In genomic region chr16:79247386-79247785, GRCh38 we compare ENCODE assay signal across 19 cellular contexts.
"Had no signal": no experiment of that assay in that cellular context is flagged by ENCODE, and none has a peak within 500 bp of the region (broad histone marks: within the 10 kb centered on the region; RNA-seq: fewer than 3 reads in every experiment).

No MANE protein-coding gene starts in this region.

- H3K36me3 ChIP-seq: cardiac muscle cell, left ventricle myocardium inferior, vagina had no signal

- ATAC-seq: activated CD8-positive, alpha-beta T cell treated with anti-CD3 and anti-CD28 coated beads for 36 hours; effector memory CD8-positive, alpha-beta T cell; right cardiac atrium had no signal

- H3K27me3 ChIP-seq: cardiac muscle cell, vagina had no signal

- H3K4me3 ChIP-seq: cardiac muscle cell, left ventricle myocardium inferior, vagina had no signal

- H3K9me3 ChIP-seq: vagina had no signal

- H3K27ac ChIP-seq: cardiac muscle cell, left ventricle myocardium inferior, vagina had no signal

- DNase-seq: activated CD4-positive, alpha-beta T cell treated with anti-CD3 and anti-CD28 coated beads, Interleukin-2, amount 10 ng/mL, durations not matched to agents 24 days and 14 days; activated CD8-positive, alpha-beta T cell treated with anti-CD3 and anti-CD28 coated beads for 36 hours; activated naive CD4-positive, alpha-beta T cell treated with Interleukin-2 at 50 U/mL for 16 hours; activated naive CD8-positive, alpha-beta T cell treated with anti-CD3 and anti-CD28 coated beads, Interleukin-2, amount 10 ng/mL, durations not matched to agents 7 days and 5 days; activated T-cell treated with anti-CD3 and anti-CD28 coated beads, Interleukin-2, amount 50 U/mL, for 24 hours; amygdala; effector memory CD8-positive, alpha-beta T cell; foreskin melanocyte; head of caudate nucleus; left ventricle myocardium inferior; nephron progenitor cell; right cardiac atrium; small intestine; stimulated activated CD4-positive, alpha-beta T cell treated with anti-CD3 and anti-CD28 coated beads, Interleukin-15, amount 100 ng/mL, for 24 hours; stimulated activated CD4-positive, alpha-beta T cell treated with anti-CD3 and anti-CD28 coated beads, Interleukin-2, amount 100 ng/mL, for 48 hours; T1000; trophoblast cell had no signal
